22 cellular contexts compared by ENCODE assay signal in the genomic region with DNA sequence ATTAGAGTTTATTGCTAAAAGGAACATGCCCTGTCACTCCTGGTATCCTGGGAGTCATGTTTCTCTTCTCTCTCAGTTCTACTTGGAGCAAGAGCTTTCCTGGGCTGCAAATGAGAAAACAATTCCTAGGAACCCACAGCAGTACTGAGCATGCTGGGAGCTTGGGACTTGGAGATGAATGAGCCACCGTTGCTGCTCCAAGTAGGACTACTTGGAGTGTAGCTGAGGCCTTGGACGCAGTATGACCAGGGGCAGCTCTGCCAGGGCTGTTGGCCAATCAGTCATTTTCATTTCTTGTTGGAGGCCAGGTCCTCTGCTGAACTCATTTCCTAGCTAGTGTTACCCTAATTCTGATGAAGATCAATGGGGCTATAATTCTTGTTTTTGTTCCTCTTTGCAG.
"Had no signal": no experiment of that assay in that cellular context is flagged by ENCODE, and none has a peak within 500 bp of the region (broad histone marks: within the 10 kb centered on the region; RNA-seq: fewer than 3 reads in every experiment).

No MANE protein-coding gene starts in this region.

- H3K27ac Mint-ChIP-seq: activated B cell treated with CpG ODN at 0.5 μM for 24 hours; activated T-helper 17 cell treated with anti-CD3 and anti-CD28 coated beads, Interleukin-2, amount 50 U/mL, for 72 hours; naive thymus-derived CD8-positive, alpha-beta T cell; neural progenitor cell; stimulated activated naive CD8-positive, alpha-beta T cell treated with anti-CD3 and anti-CD28 coated beads, Interleukin-15, Interleukin-2, amounts not matched to agents 100 ng/mL and 50 ng/mL, for 24 hours; T-helper 17 cell had no signal

- H3K27me3 Mint-ChIP-seq: activated B cell treated with CpG ODN at 0.5 μM for 24 hours; activated T-helper 17 cell treated with anti-CD3 and anti-CD28 coated beads, Interleukin-2, amount 50 U/mL, for 72 hours; naive thymus-derived CD8-positive, alpha-beta T cell; stimulated activated naive CD8-positive, alpha-beta T cell treated with anti-CD3 and anti-CD28 coated beads, Interleukin-15, Interleukin-2, amounts not matched to agents 100 ng/mL and 50 ng/mL, for 24 hours; T-helper 17 cell had no signal

- DNase-seq: activated B cell treated with CpG ODN at 0.5 μM for 24 hours; activated CD4-positive, alpha-beta T cell treated with anti-CD3 and anti-CD28 coated beads for 48 hours; activated CD8-positive, alpha-beta T cell treated with anti-CD3 and anti-CD28 coated beads, Interleukin-2, amount 10 ng/mL, durations not matched to agents 7 days and 5 days; activated T-cell treated with anti-CD3 and anti-CD28 coated beads, Interleukin-2, amount 50 U/mL, for 1 hour; body of pancreas; dermis blood vessel endothelial cell; effector CD8-positive, alpha-beta T cell; naive thymus-derived CD8-positive, alpha-beta T cell; posterior cingulate gyrus; retina; stimulated activated CD4-positive, alpha-beta T cell treated with anti-CD3 and anti-CD28 coated beads, Interleukin-12 subunit alpha, Interleukin-12 subunit beta, amount 100 ng/mL, for 4 hours; stimulated activated CD4-positive, alpha-beta T cell treated with anti-CD3 and anti-CD28 coated beads, Interleukin-4, amount 100 ng/mL, for 4 hours; SW 1271; T-helper 17 cell; thyroid gland; upper lobe of right lung had no signal

- H3K9ac ChIP-seq: neural progenitor cell had no signal

- H3K36me3 ChIP-seq: neural progenitor cell had no signal

- H3K27me3 ChIP-seq: body of pancreas, cardiac muscle cell, neural progenitor cell, thyroid gland, upper lobe of right lung had no signal

- H3K4me2 ChIP-seq: neural progenitor cell had no signal

- H3K9me3 Mint-ChIP-seq: activated T-helper 17 cell treated with anti-CD3 and anti-CD28 coated beads, Interleukin-2, amount 50 U/mL, for 72 hours; naive thymus-derived CD8-positive, alpha-beta T cell; neural progenitor cell; stimulated activated naive CD8-positive, alpha-beta T cell treated with anti-CD3 and anti-CD28 coated beads, Interleukin-15, Interleukin-2, amounts not matched to agents 100 ng/mL and 50 ng/mL, for 24 hours had no signal

- H3K4me1 ChIP-seq: body of pancreas, thyroid gland, upper lobe of right lung had no signal

- H3K27ac ChIP-seq: body of pancreas, cardiac muscle cell, neural progenitor cell, SK-N-MC, thyroid gland, upper lobe of right lung had no signal

- H3K4me1 Mint-ChIP-seq: neural progenitor cell had no signal

- H3K4me3 Mint-ChIP-seq: activated B cell treated with CpG ODN at 0.5 μM for 24 hours; activated CD8-positive, alpha-beta T cell treated with anti-CD3 and anti-CD28 coated beads, Interleukin-2, amount 10 ng/mL, durations not matched to agents 7 days and 5 days; activated T-helper 17 cell treated with anti-CD3 and anti-CD28 coated beads, Interleukin-2, amount 50 U/mL, for 72 hours; naive thymus-derived CD8-positive, alpha-beta T cell; neural progenitor cell; stimulated activated naive CD8-positive, alpha-beta T cell treated with anti-CD3 and anti-CD28 coated beads, Interleukin-15, Interleukin-2, amounts not matched to agents 100 ng/mL and 50 ng/mL, for 24 hours; T-helper 17 cell had no signal

- ATAC-seq: activated CD8-positive, alpha-beta T cell treated with anti-CD3 and anti-CD28 coated beads, Interleukin-2, amount 10 ng/mL, durations not matched to agents 7 days and 5 days; activated T-helper 17 cell treated with anti-CD3 and anti-CD28 coated beads, Interleukin-2, amount 50 U/mL, for 72 hours; body of pancreas; naive thymus-derived CD8-positive, alpha-beta T cell; T-helper 17 cell; upper lobe of right lung had no signal

- H3K4me3 ChIP-seq: body of pancreas, cardiac muscle cell, lung, neural progenitor cell, SK-N-MC, thyroid gland, upper lobe of right lung had no signal

- H3K9me3 ChIP-seq: body of pancreas, thyroid gland, upper lobe of right lung had no signal
